Comparison of ENCODE assay signal across 8 cellular contexts in the genomic region with DNA sequence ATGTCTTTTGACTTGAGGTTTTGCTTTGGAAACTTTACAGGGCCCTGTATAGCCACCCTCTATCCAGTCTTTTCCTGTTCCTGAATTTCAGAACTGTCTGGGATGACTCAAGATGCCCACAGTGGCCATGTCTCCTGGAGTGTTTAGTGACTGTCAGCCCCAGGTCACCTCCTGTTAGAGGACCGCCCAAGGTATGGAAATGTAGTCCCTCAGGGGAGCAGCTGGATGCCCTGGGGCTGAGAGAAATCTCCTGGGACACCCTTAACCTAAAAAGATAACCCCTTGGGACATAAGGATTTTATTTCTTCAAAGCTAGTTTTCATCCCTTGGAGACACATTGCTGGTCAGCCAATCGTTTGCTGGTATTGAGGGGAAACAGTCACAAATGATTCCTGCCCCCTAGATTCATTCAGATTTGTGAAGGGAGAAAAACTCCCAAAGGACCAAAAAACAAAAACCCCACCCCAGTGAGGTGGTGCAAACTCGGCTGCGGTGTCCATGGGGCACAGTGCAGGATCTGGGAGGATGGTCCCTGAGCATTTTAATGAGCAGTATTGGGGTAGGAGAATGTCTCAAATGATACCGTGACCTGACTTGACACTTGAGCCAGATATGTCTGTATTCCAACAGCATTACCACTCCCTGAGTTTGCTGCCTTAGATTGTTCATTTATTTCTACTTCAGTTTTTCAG. TPM values are rescaled to one million over a fixed set of nuclear protein-coding genes. Genes with fewer than 3 reads are reported as not detected.
DNase-seq lines count a peak whose midpoint lies in the region; ATAC-seq and TF ChIP-seq lines count a peak whose summit lies in the region.

No MANE protein-coding gene starts in this region.

- no peak for ATAC-seq in GM21786 (IDR thresholded peaks at IDR 0.05; ENCODE audit: unreplicated experiment)

- peak overlapping the region; percentile 82 to 99 (median 96) for H3K4me2 ChIP-seq in BLaER1 treated with 17β-estradiol and CSF1 and Interleukin-3, amounts not matched to agents 10 nM and 100 nM

- DNase-seq in breast epithelium (ENCODE audit: low spot score in 2 of 2) (no peak), myocyte (ENCODE audit: low read depth) (peak; percentile 55), islet precursor cell (no peak), NCI-H524 treated with DMSO at 0.1 percent for 48 hours (lab: John Stamatoyannopoulos, UW) (no peak)
- no peak for DNase-seq in stimulated activated CD4-positive, alpha-beta T cell treated with anti-CD3 and anti-CD28 coated beads, Interleukin-2, amount 100 ng/mL, for 48 hours

- H3K27me3 ChIP-seq in BLaER1 treated with 17β-estradiol and CSF1 and Interleukin-3, amounts not matched to agents 10 nM and 100 nM = no peaks in the 10 kb centered on the region
- no peaks in the 10 kb centered on the region for H3K27me3 ChIP-seq in breast epithelium

- H4K20me1 ChIP-seq in BLaER1 treated with 17β-estradiol and CSF1 and Interleukin-3, amounts not matched to agents 10 nM and 100 nM = peaks cover 45 to 62% (median 56%) of the 10 kb centered on the region in 11 experiments

- H3K36me3 ChIP-seq in BLaER1 treated with 17β-estradiol and CSF1 and Interleukin-3, amounts not matched to agents 10 nM and 100 nM = peaks cover 43 to 53% (median 50%) of the 10 kb centered on the region in 11 experiments
- H3K36me3 ChIP-seq in KOPT-K1 (ENCODE audit: insufficient read depth, low read length) = peaks cover 52% of the 10 kb centered on the region
- no peaks in the 10 kb centered on the region for H3K36me3 ChIP-seq in breast epithelium

- peak overlapping the region; percentile 93 to 100 (median 99) for H3K9ac ChIP-seq in BLaER1 treated with 17β-estradiol and CSF1 and Interleukin-3, amounts not matched to agents 10 nM and 100 nM

- peaks cover 8 to 57% (median 47%) of the 10 kb centered on the region in 11 experiments; a peak in 21 of 22 replicates for H3K9me3 ChIP-seq in BLaER1 treated with 17β-estradiol and CSF1 and Interleukin-3, amounts not matched to agents 10 nM and 100 nM (replicated peaks in 1 of 11)
- H3K9me3 ChIP-seq in KOPT-K1 (ENCODE audit: insufficient read depth, low read length, poor library complexity, severe bottlenecking) (peaks cover 38% of the 10 kb centered on the region), breast epithelium (no peaks in the 10 kb centered on the region)

- peak overlapping the region; percentile 94 to 100 (median 98) for H3K27ac ChIP-seq in BLaER1 treated with 17β-estradiol and CSF1 and Interleukin-3, amounts not matched to agents 10 nM and 100 nM
- H3K27ac ChIP-seq in KOPT-K1 (ENCODE audit: low read depth, low read length, poor library complexity, severe bottlenecking) (peak overlapping the region; percentile 94), breast epithelium (peak overlapping the region; percentile 93 to 96)

- peak overlapping the region; percentile 85 to 99 (median 96) for H3K4me3 ChIP-seq in BLaER1 treated with 17β-estradiol and CSF1 and Interleukin-3, amounts not matched to agents 10 nM and 100 nM
- peak overlapping the region; percentile 72 to 99 (median 99) for H3K4me3 ChIP-seq in breast epithelium

- intact Hi-C loops in breast epithelium (cut with DNase I; ENCODE audit: low total_unique reads) = no loop called here

- TF ChIP-seq CTCF in breast epithelium (IDR thresholded peaks at IDR 0.05) = no peak

- peaks cover 40 to 81% (median 62%) of the 10 kb centered on the region in 10 experiments for H3K4me1 ChIP-seq in BLaER1 treated with 17β-estradiol and CSF1 and Interleukin-3, amounts not matched to agents 10 nM and 100 nM
- H3K4me1 ChIP-seq in breast epithelium = peaks cover 5 to 27% of the 10 kb centered on the region in 2 donors

- no peak for TF ChIP-seq POLR2A in breast epithelium (IDR thresholded peaks at IDR 0.05)

RNA-seq across cellular contexts. Expression of a gene that starts 1.7 kb away (rescaled TPM):
- 10 to 100 TPM; 12.8 to 24.9 (median 13.8) TPM for total RNA-seq in breast epithelium
- total RNA-seq in myocyte = 17.1 and 26.3 TPM in 2 replicates
- polyA plus RNA-seq in myocyte (2012) = 3.3 TPM
